In the genomic region with DNA sequence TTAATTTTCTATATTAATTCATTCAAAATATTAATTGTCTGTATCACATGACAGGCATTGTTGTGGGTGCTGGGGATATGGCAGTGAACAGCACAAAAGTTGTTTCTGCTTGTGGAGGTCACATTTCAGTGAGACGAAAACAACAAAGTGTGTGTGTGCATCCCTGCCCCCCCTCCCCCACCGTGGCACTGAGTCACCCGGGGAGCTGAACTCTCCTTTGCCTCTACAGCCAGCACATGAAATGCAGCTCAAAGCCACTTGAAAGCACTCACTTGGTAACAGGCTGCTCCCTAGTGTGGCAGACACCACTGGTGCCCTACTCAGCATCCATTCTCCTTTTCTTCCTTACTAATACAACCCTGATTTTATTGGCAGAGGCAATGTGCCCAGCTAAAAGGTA, we compare ENCODE assay signal across 11 cellular contexts. TPM values are rescaled to one million over a fixed set of nuclear protein-coding genes. Genes with fewer than 3 reads are reported as not detected.
DNase-seq lines count a peak whose midpoint lies in the region; ATAC-seq and TF ChIP-seq lines count a peak whose summit lies in the region.
"Had no signal": no experiment of that assay in that cellular context is flagged by ENCODE, and none has a peak within 500 bp of the region (broad histone marks: within the 10 kb centered on the region; RNA-seq: fewer than 3 reads in every experiment).

No MANE protein-coding gene starts in this region.

- H3K27me3 Mint-ChIP-seq in activated naive CD4-positive, alpha-beta T cell treated with anti-CD3 and anti-CD28 coated beads, Interleukin-2, amount 10 ng/mL, durations not matched to agents 7 days and 5 days: peaks cover 31% of the 10 kb centered on the region

- ATAC-seq in HG03045 (IDR thresholded peaks at IDR 0.05; ENCODE audit: unreplicated experiment) (no peak), GM21825 (IDR thresholded peaks at IDR 0.05; ENCODE audit: unreplicated experiment) (no peak)

- TF ChIP-seq CTCF in breast epithelium (IDR thresholded peaks at IDR 0.05): no peak

- DNase-seq in DMS53 treated with DMSO at 0.1 percent for 48 hours (lab: John Stamatoyannopoulos, UW; ENCODE audit: unreplicated experiment) (peak; percentile 11), NCI-H69 (lab: John Stamatoyannopoulos, UW) (peak; percentile 33), renal cortical epithelial cell (ENCODE audit: low read depth) (peak; percentile 43), NCI-H2171 (lab: John Stamatoyannopoulos, UW) (no peak), breast epithelium (ENCODE audit: low spot score in 2 of 2) (no peak)
- peak; percentile 55 for DNase-seq in activated naive CD4-positive, alpha-beta T cell treated with anti-CD3 and anti-CD28 coated beads, Interleukin-2, amount 10 ng/mL, durations not matched to agents 7 days and 5 days
- DNase-seq: hippocampal formation had no signal

- no peak overlapping the region for H3K4me3 Mint-ChIP-seq in activated naive CD4-positive, alpha-beta T cell treated with anti-CD3 and anti-CD28 coated beads, Interleukin-2, amount 10 ng/mL, durations not matched to agents 7 days and 5 days

- CTCF ChIA-PET in activated naive CD4-positive, alpha-beta T cell treated with anti-CD3 and anti-CD28 coated beads, Interleukin-2, amount 10 ng/mL, durations not matched to agents 7 days and 5 days (lab: Charles Lee): interaction anchor here (1.0 to 1.1 kb wide), 3 partner anchors 17 to 27 kb away, joined by 3 to 4 read pairs (median 3); no protein-coding TSS in a partner anchor

- H3K4me3 ChIP-seq in breast epithelium: no peak overlapping the region
- H3K4me3 ChIP-seq: SJSA1 had no signal

- no peaks in the 10 kb centered on the region for H3K27me3 ChIP-seq in breast epithelium

- H3K9me3 Mint-ChIP-seq in activated naive CD4-positive, alpha-beta T cell treated with anti-CD3 and anti-CD28 coated beads, Interleukin-2, amount 10 ng/mL, durations not matched to agents 7 days and 5 days: no peaks in the 10 kb centered on the region

- intact Hi-C loops in breast epithelium (cut with DNase I; ENCODE audit: low total_unique reads): no loop called here

- H3K27ac ChIP-seq in breast epithelium: no peak overlapping the region
- H3K27ac ChIP-seq: neutrophil, SJSA1 had no signal

- H3K4me1 Mint-ChIP-seq in activated naive CD4-positive, alpha-beta T cell treated with anti-CD3 and anti-CD28 coated beads, Interleukin-2, amount 10 ng/mL, durations not matched to agents 7 days and 5 days: peaks cover 8% of the 10 kb centered on the region

- no peak overlapping the region for H3K27ac Mint-ChIP-seq in activated naive CD4-positive, alpha-beta T cell treated with anti-CD3 and anti-CD28 coated beads, Interleukin-2, amount 10 ng/mL, durations not matched to agents 7 days and 5 days

- H3K36me3 ChIP-seq in breast epithelium: no peaks in the 10 kb centered on the region
- H3K36me3 ChIP-seq: neutrophil, SJSA1 had no signal

- H3K36me3 Mint-ChIP-seq in activated naive CD4-positive, alpha-beta T cell treated with anti-CD3 and anti-CD28 coated beads, Interleukin-2, amount 10 ng/mL, durations not matched to agents 7 days and 5 days: no peaks in the 10 kb centered on the region

- no peak for TF ChIP-seq POLR2A in breast epithelium (IDR thresholded peaks at IDR 0.05)

- no peaks in the 10 kb centered on the region for H3K9me3 ChIP-seq in breast epithelium
- H3K9me3 ChIP-seq: neutrophil, SJSA1 had no signal

- H3K4me1 ChIP-seq in breast epithelium: no peaks in the 10 kb centered on the region

RNA-seq across cellular contexts. Expression of a gene that starts 16.9 kb away (rescaled TPM):
- total RNA-seq in renal cortical epithelial cell (0.69 and 10.6 TPM in 2 replicates), breast epithelium (1 to 10 TPM; 2.2 to 7.5 (median 4.5) TPM)

RNA-seq across cellular contexts. Expression of a gene that starts 21.9 kb away (rescaled TPM):
- 2.1 and 3.3 TPM in 2 replicates for total RNA-seq in renal cortical epithelial cell
- total RNA-seq in breast epithelium: 10 to 100 TPM in 2 of 3 donors, 1 to 10 TPM in 1; 7.6 to 17.1 (median 13.1) TPM

RNA-seq across cellular contexts. Expression of a gene that starts 40.6 kb away (rescaled TPM):
- total RNA-seq in renal cortical epithelial cell: 48.4 and 71.7 TPM in 2 replicates
- total RNA-seq in breast epithelium: 10 to 100 TPM; 55.6 to 73.8 (median 58.3) TPM

RNA-seq across cellular contexts. Expression of a gene that starts 44.9 kb away (rescaled TPM):
- total RNA-seq in renal cortical epithelial cell (8.7 TPM in 2 replicates), breast epithelium (10 to 100 TPM; 17.3 to 19.0 (median 18.9) TPM)

Comparison
In these comparisons a context has a peak if more than half of its experiments do, and no peak if none do; other contexts are left out.
1. DNase-seq: peak in DMS53 treated with DMSO at 0.1 percent for 48 hours (single experiment), NCI-H69 (single experiment), activated naive CD4-positive, alpha-beta T cell treated with anti-CD3 and anti-CD28 coated beads, Interleukin-2, amount 10 ng/mL, durations not matched to agents 7 days and 5 days (single experiment) and renal cortical epithelial cell (single experiment); none in NCI-H2171 (single experiment) and breast epithelium (0 of 2).